ENCODE assay signal across 8 cellular contexts in the genomic region with DNA sequence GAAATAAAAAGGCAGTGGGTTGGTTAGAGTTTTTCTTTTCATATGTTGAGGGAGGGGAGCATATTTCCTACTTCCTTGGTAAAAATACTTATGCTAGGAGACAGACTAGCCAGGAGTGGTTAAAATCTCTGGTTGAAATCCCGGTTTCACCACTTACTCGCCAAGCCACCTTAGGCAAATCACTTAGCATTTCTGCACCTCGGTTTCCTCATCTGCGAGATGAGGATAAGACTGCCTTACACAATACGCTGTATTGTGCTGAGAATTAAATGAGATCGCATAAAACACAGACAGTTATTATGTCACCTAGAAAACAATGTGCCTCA. TPM values are rescaled to one million over a fixed set of nuclear protein-coding genes. Genes with fewer than 3 reads are reported as not detected.
DNase-seq lines count a peak whose midpoint lies in the region; ATAC-seq, FAIRE-seq and TF ChIP-seq lines count a peak whose summit lies in the region.

No MANE protein-coding gene starts in this region.

- dilution Hi-C loops in endothelial cell of umbilical vein (cut with MboI; ENCODE audit: extremely low pct_ligation_motif_present, low sequenced_read_pairs) = no loop called here

- H3K36me3 ChIP-seq in PC-3 (ENCODE audit: low read depth, low read length) (peaks cover 8% of the 10 kb centered on the region; the same call in 1 of the 2 replicates), endothelial cell of umbilical vein (ENCODE audit: control insufficient read depth in 2 of 2, extremely low read depth in 1 of 2, insufficient read depth in 2 of 2, low read length in 2 of 2) (no peaks in the 10 kb centered on the region), neutrophil (no peaks in the 10 kb centered on the region)

- H3K9me3 ChIP-seq in PC-3 (ENCODE audit: low read length) = no peaks in the 10 kb centered on the region
- no peaks in the 10 kb centered on the region for H3K9me3 ChIP-seq in endothelial cell of umbilical vein (replicated peaks; ENCODE audit: control insufficient read depth, insufficient read depth, low read length)
- H3K9me3 ChIP-seq in neutrophil = no peaks in the 10 kb centered on the region

- H3K27me3 ChIP-seq in PC-3 (ENCODE audit: low read length) (no peaks in the 10 kb centered on the region), endothelial cell of umbilical vein (ENCODE audit: control insufficient read depth in 2 of 2, insufficient read depth in 2 of 2, low read length in 2 of 2) (peaks cover under 1 to 4% of the 10 kb centered on the region in 2 experiments), neutrophil (peaks cover 94% of the 10 kb centered on the region)

- BruUV-seq in PC-3 (replicated peaks; lab: Mats Ljungman, UMichigan) = TSS peak; percentile 61
- BruUV-seq in endothelial cell of umbilical vein (replicated peaks; lab: Mats Ljungman, UMichigan) = TSS peak; percentile 25

- no peaks in the 10 kb centered on the region for H3K9me1 ChIP-seq in endothelial cell of umbilical vein (replicated peaks; ENCODE audit: control insufficient read depth, extremely low read depth, insufficient read depth, low read length)

- H3K4me2 ChIP-seq in PC-3 (ENCODE audit: low read length) = peak overlapping the region; percentile 95
- peak overlapping the region; percentile 94 for H3K4me2 ChIP-seq in endothelial cell of umbilical vein (ENCODE audit: insufficient read depth, low read length)

- ATAC-seq in PC-3 = no peak

- H4K20me1 ChIP-seq in PC-3 (ENCODE audit: low read length) (peaks cover 50% of the 10 kb centered on the region), endothelial cell of umbilical vein (replicated peaks; ENCODE audit: control insufficient read depth, extremely low read depth, insufficient read depth, low read length) (no peaks in the 10 kb centered on the region)

- intact Hi-C loops in PC-3 (cut with micrococcal nuclease) (loop anchor here (1.0 to 5.0 kb wide), 3 partner anchors 29 to 53 kb away; a partner anchor contains a TSS), endothelial cell of umbilical vein (cut with micrococcal nuclease) (no loop called here)

- peak; percentile 26 for DNase-seq in CD1c-positive myeloid dendritic cell (ENCODE audit: extremely low spot score)
- DNase-seq in PC-3 = no peak
- DNase-seq in endothelial cell of umbilical vein (ENCODE audit: low read depth, low spot score) = peak; percentile 33
- DNase-seq in SW 1271 (lab: John Stamatoyannopoulos, UW) = no peak
- no peak for DNase-seq in SW480 (ENCODE audit: low spot score)
- no peak for DNase-seq in occipital lobe (lab: John Stamatoyannopoulos, UW)
- no peak for DNase-seq in NCI-H2081 treated with DMSO at 0.1 percent for 48 hours (lab: John Stamatoyannopoulos, UW)

- H3F3A ChIP-seq in PC-3 (ENCODE audit: low read length, unreplicated experiment) = no peaks in the 10 kb centered on the region

- H3K9ac ChIP-seq in PC-3 (ENCODE audit: low read length) (peak overlapping the region; percentile 72), endothelial cell of umbilical vein (replicated peaks; ENCODE audit: extremely low read depth, insufficient read depth, low read length) (peak overlapping the region; percentile 84)

- no peak for TF ChIP-seq CTCF in PC-3 (conservative IDR thresholded peaks at IDR 0.05; ENCODE audit: low read depth, low read length)
- TF ChIP-seq CTCF in endothelial cell of umbilical vein (IDR thresholded peaks at IDR 0.05; ENCODE audit: extremely low read depth in 1 of 2, insufficient read depth in 1 of 2, low read depth in 1 of 2, low read length in 2 of 2) = no peak
- no peak for TF ChIP-seq CTCF in neutrophil (IDR thresholded peaks at IDR 0.05)

- no peak for FAIRE-seq in endothelial cell of umbilical vein (lab: Jason Lieb, UNC)

- H3K9me2 ChIP-seq in PC-3 (replicated peaks; ENCODE audit: low read length) = no peaks in the 10 kb centered on the region

- H3K79me2 ChIP-seq in PC-3 (ENCODE audit: low read length) (peaks cover 59% of the 10 kb centered on the region), endothelial cell of umbilical vein (ENCODE audit: control insufficient read depth, insufficient read depth, low read length) (peaks cover 63% of the 10 kb centered on the region)

- POLR2A ChIA-PET in PC-3 (lab: Charles Lee; ENCODE audit: unreplicated experiment) (no interaction called here), endothelial cell of umbilical vein (lab: Charles Lee) (interaction anchor here (1.0 to 1.5 kb wide), 2 partner anchors 29 to 47 kb away, joined by 4 to 7 read pairs; no protein-coding TSS in a partner anchor)

- CTCF ChIA-PET in PC-3 (lab: Charles Lee) = interaction anchor here (0.6 to 2.2 kb wide), 3 partner anchors 41 to 70 kb away, joined by 3 to 9 read pairs (median 5); no protein-coding TSS in a partner anchor
- CTCF ChIA-PET in endothelial cell of umbilical vein (lab: Charles Lee) = interaction anchor here (0.6 to 6.6 kb wide), 14 partner anchors 8 to 141 kb away, joined by 3 to 113 read pairs (median 10); no protein-coding TSS in a partner anchor

- no peak overlapping the region for H2AFZ ChIP-seq in PC-3 (ENCODE audit: low read length)
- no peak overlapping the region for H2AFZ ChIP-seq in endothelial cell of umbilical vein (ENCODE audit: low read depth, low read length)

- TF ChIP-seq POLR2A in endothelial cell of umbilical vein (IDR thresholded peaks at IDR 0.05; ENCODE audit: low read depth, low read length) = no peak

- H3K4me3 ChIP-seq in PC-3 (ENCODE audit: low read length) = peak overlapping the region; percentile 99
- peak overlapping the region; percentile 84 to 89 (median 86) for H3K4me3 ChIP-seq in endothelial cell of umbilical vein (replicated peaks in 1 of 3; ENCODE audit: insufficient read depth in 1 of 3, low read depth in 1 of 3, low read length in 3 of 3)
- H3K4me3 ChIP-seq in neutrophil (ENCODE audit: low read depth in 1 of 2, low read length in 1 of 2) = peak overlapping the region; percentile 64 to 65

- H3K4me1 ChIP-seq in PC-3 (ENCODE audit: insufficient read depth, low read length) = peaks cover 40% of the 10 kb centered on the region
- peaks cover 39% of the 10 kb centered on the region for H3K4me1 ChIP-seq in endothelial cell of umbilical vein (ENCODE audit: control insufficient read depth, extremely low read depth, insufficient read depth, low read length)
- H3K4me1 ChIP-seq in neutrophil (ENCODE audit: control insufficient read depth in 1 of 2, insufficient read depth in 1 of 2, low read depth in 1 of 2, low read length in 1 of 2) = peaks cover 36 to 45% of the 10 kb centered on the region in 2 experiments

- H3K27ac ChIP-seq in PC-3 (ENCODE audit: low read length) (no peak overlapping the region; the same call in 1 of the 2 replicates), endothelial cell of umbilical vein (ENCODE audit: insufficient read depth, low read depth, low read length) (peak overlapping the region; percentile 82), neutrophil (no peak overlapping the region)

TF ChIP-seq in endothelial cell of umbilical vein, 7 proteins besides CTCF, POLR2A, EP300 and RAD21:
- TF ChIP-seq EZH2 (IDR thresholded peaks at IDR 0.05; ENCODE audit: borderline replicate concordance, low read depth, low read length, severe bottlenecking) = no peak
- TF ChIP-seq POLR2AphosphoS5 (IDR thresholded peaks at IDR 0.05; ENCODE audit: insufficient read depth, low read depth, low read length) = no peak
- TF ChIP-seq, protein P1, sequence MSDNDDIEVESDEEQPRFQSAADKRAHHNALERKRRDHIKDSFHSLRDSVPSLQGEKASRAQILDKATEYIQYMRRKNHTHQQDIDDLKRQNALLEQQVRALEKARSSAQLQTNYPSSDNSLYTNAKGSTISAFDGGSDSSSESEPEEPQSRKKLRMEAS (IDR thresholded peaks at IDR 0.05; ENCODE audit: insufficient read depth, insufficient read length) = no peak
- no peak for TF ChIP-seq GATA2 (IDR thresholded peaks at IDR 0.05; ENCODE audit: insufficient read depth, insufficient read length, low read depth, low read length)
- no peak for TF ChIP-seq FOS (IDR thresholded peaks at IDR 0.05; ENCODE audit: borderline replicate concordance, insufficient read depth, low read length)
- no peak for TF ChIP-seq MYC (IDR thresholded peaks at IDR 0.05; ENCODE audit: low read depth, low read length)
- TF ChIP-seq JUN (IDR thresholded peaks at IDR 0.05; ENCODE audit: borderline replicate concordance, insufficient read depth, insufficient read length, low read depth) = no peak

RNA-seq across cellular contexts. Expression of a gene that starts 1.4 kb away (rescaled TPM):
- total RNA-seq in PC-3 (2014; rRNA removed) = 30.7 and 55.2 TPM in 2 replicates
- total RNA-seq in endothelial cell of umbilical vein = 31.1 and 35.1 TPM in 2 replicates
- polyA plus RNA-seq in endothelial cell of umbilical vein = 28.3 and 31.3 TPM in 2 replicates
- polyA plus RNA-seq in endothelial cell of umbilical vein (2011; cell fraction: cytosol; rRNA removed) = 22.7 and 26.3 TPM in 2 replicates
- 26.9 and 30.2 TPM in 2 replicates for polyA plus RNA-seq in endothelial cell of umbilical vein (2011; cell fraction: nucleus; rRNA removed)
- 23.3 and 30.7 TPM in 2 replicates for polyA plus RNA-seq in endothelial cell of umbilical vein (2012)
- 18.4 and 22.0 TPM in 2 replicates for polyA minus RNA-seq in endothelial cell of umbilical vein
- polyA minus RNA-seq in endothelial cell of umbilical vein (2011; cell fraction: cytosol; rRNA and poly(A)+ RNA removed) = 2.8 TPM
- 18.1 and 20.8 TPM in 2 replicates for polyA minus RNA-seq in endothelial cell of umbilical vein (2011; cell fraction: nucleus; rRNA and poly(A)+ RNA removed)
- total RNA-seq in occipital lobe = 5.8 TPM

RNA-seq across cellular contexts. Expression of a gene that starts 52.7 kb away (rescaled TPM):
- total RNA-seq in PC-3 (2014; rRNA removed) = 18.1 and 24.9 TPM in 2 replicates
- 17.4 and 18.6 TPM in 2 replicates for total RNA-seq in endothelial cell of umbilical vein
- 18.5 and 19.7 TPM in 2 replicates for polyA plus RNA-seq in endothelial cell of umbilical vein
- polyA plus RNA-seq in endothelial cell of umbilical vein (2011; cell fraction: cytosol; rRNA removed) = 14.8 and 15.4 TPM in 2 replicates
- 25.8 and 26.6 TPM in 2 replicates for polyA plus RNA-seq in endothelial cell of umbilical vein (2011; cell fraction: nucleus; rRNA removed)
- 8.9 and 11.3 TPM in 2 replicates for polyA plus RNA-seq in endothelial cell of umbilical vein (2012)
- 10.3 and 20.1 TPM in 2 replicates for polyA minus RNA-seq in endothelial cell of umbilical vein
- 10.5 TPM for polyA minus RNA-seq in endothelial cell of umbilical vein (2011; cell fraction: cytosol; rRNA and poly(A)+ RNA removed)
- polyA minus RNA-seq in endothelial cell of umbilical vein (2011; cell fraction: nucleus; rRNA and poly(A)+ RNA removed) = 8.3 and 28.2 TPM in 2 replicates
- total RNA-seq in occipital lobe = 6.4 TPM

Comparison
In these comparisons a context has a peak if more than half of its experiments do, and no peak if none do; other contexts are left out.
1. DNase-seq: peak in CD1c-positive myeloid dendritic cell (single experiment) and endothelial cell of umbilical vein (single experiment); none in PC-3 (single experiment), SW 1271 (0 of 2), SW480 (single experiment), occipital lobe (single experiment) and NCI-H2081 treated with DMSO at 0.1 percent for 48 hours (single experiment).
2. Peak in every context shown above with its lines, with median percentiles within 50 percentile points of each other: H3K4me3 ChIP-seq.